Comparison of ENCODE assay signal across 18 cellular contexts in genomic region chr6:155561262-155561970, GRCh38.
"Had no signal": no experiment of that assay in that cellular context is flagged by ENCODE, and none has a peak within 500 bp of the region (broad histone marks: within the 10 kb centered on the region; RNA-seq: fewer than 3 reads in every experiment).

No MANE protein-coding gene starts in this region.

- H3K27me3 ChIP-seq: cardiac muscle cell, colonic mucosa had no signal

- H3K9me3 ChIP-seq: colonic mucosa, left ventricle myocardium inferior, thoracic aorta had no signal

- ATAC-seq: activated T-cell treated with anti-CD3 and anti-CD28 coated beads, Interleukin-2, amount 50 U/mL, for 72 hours; T-cell had no signal

- H3K27ac ChIP-seq: cardiac muscle cell, colonic mucosa, left ventricle myocardium inferior, thoracic aorta, VCaP had no signal

- H3K36me3 ChIP-seq: cardiac muscle cell, colonic mucosa, left ventricle myocardium inferior, thoracic aorta had no signal

- DNase-seq: activated CD4-positive, alpha-beta memory T cell treated with anti-CD3 and anti-CD28 coated beads for 36 hours; activated CD8-positive, alpha-beta memory T cell treated with anti-CD3 and anti-CD28 coated beads, Interleukin-2, amount 50 U/mL, for 4 hours; activated gamma-delta T cell treated with Interleukin-2 at 50 U/mL for 16 hours; activated naive CD8-positive, alpha-beta T cell treated with anti-CD3 and anti-CD28 coated beads, Interleukin-2, amount 10 ng/mL, durations not matched to agents 7 days and 5 days; activated T-cell treated with anti-CD3 and anti-CD28 coated beads, Interleukin-2, amount 50 U/mL, for 72 hours; aorta; colonic mucosa; effector CD4-positive, alpha-beta T cell; head of caudate nucleus; left ventricle myocardium inferior; mesendoderm; occipital lobe; stimulated activated CD4-positive, alpha-beta T cell treated with anti-CD3 and anti-CD28 coated beads, Interleukin-2, amount 100 ng/mL, for 48 hours; T-cell; T1000 had no signal

- H3K4me3 ChIP-seq: cardiac muscle cell, colonic mucosa, left ventricle myocardium inferior, thoracic aorta had no signal

- H3K4me1 ChIP-seq: colonic mucosa, left ventricle myocardium inferior had no signal
